In the genomic region with DNA sequence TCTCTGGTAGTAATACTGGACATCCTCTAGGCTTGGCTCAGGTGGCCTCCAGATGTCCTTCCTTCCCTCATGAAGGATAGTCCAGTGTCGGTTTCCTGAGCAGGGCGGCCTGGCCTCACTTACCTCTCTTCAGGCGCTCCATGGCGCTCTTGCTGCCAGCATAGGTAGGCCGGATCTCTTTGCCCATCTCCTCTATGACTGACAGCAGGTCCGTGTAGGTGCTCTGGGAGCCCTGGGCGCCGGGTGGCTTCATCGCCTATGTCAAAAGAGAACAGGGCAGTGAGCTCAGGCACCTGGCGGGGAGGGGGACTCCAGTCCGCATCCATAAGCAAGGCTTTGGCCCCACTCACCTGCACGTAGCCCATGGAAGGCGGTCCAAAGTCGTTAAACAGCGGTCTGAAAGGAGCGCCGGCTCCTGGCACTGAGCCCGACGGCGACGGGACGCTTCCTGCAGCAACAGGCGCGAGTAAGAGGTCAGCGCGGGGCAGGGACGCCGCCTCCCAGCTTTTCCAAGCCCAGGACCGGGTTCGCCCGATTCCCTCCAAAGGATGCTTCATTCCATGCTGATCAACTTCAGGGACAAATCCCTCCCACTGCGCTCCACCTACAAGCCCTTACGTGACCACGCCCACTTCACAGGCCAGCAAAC, we compare ENCODE assay signal across 8 cellular contexts. TPM values are rescaled to one million over a fixed set of nuclear protein-coding genes. Genes with fewer than 3 reads are reported as not detected.
A peak's percentile ranks its signal among the peaks of the same experiment; 100 is the strongest.
DNase-seq lines count a peak whose midpoint lies in the region; ATAC-seq, FAIRE-seq and TF ChIP-seq lines count a peak whose summit lies in the region.

No MANE protein-coding gene starts in this region.

- TF ChIP-seq RAD21 in neural cell (conservative IDR thresholded peaks at IDR 0.05): no peak

- no peaks in the 10 kb centered on the region for H3K9me3 ChIP-seq in neural cell (ENCODE audit: low read length)

- H4K20me1 ChIP-seq in neural cell (ENCODE audit: insufficient read depth): no peaks in the 10 kb centered on the region

- peaks cover 15% of the 10 kb centered on the region for H3K79me2 ChIP-seq in neural cell (replicated peaks; ENCODE audit: insufficient read depth, low read length)

- no peaks in the 10 kb centered on the region for H3K9me2 ChIP-seq in neural cell (ENCODE audit: insufficient read depth, low read length)

- H3K9ac ChIP-seq in neural cell (ENCODE audit: low read length): peak overlapping the region; percentile 60

- H3K27me3 ChIP-seq in neural cell (ENCODE audit: insufficient read depth, low read depth, low read length): no peaks in the 10 kb centered on the region

- no peaks in the 10 kb centered on the region for H3K36me3 ChIP-seq in neural cell (ENCODE audit: insufficient read depth, low read length)

- H3K27ac ChIP-seq in C4-2B (peak overlapping the region; percentile 88), VCaP (peak overlapping the region; percentile 93), neural cell (ENCODE audit: low read length) (peak overlapping the region; percentile 95)

- H3K4me2 ChIP-seq in neural cell (ENCODE audit: low read length): peak overlapping the region; percentile 65

- H3K4me3 ChIP-seq in fibroblast of mammary gland (ENCODE audit: control insufficient read depth, low read depth, low read length) (peak overlapping the region; percentile 72), neural cell (ENCODE audit: low read length) (peak overlapping the region; percentile 78)

- ATAC-seq in HG03064 (IDR thresholded peaks at IDR 0.05; ENCODE audit: low read depth, unreplicated experiment) (peak; percentile 7), GM21528 (IDR thresholded peaks at IDR 0.05; ENCODE audit: low FRiP score, unreplicated experiment) (no peak)

- TF ChIP-seq EP300 in neural cell (conservative IDR thresholded peaks at IDR 0.05; ENCODE audit: poor library complexity, severe bottlenecking): no peak

- no peak overlapping the region for H2AFZ ChIP-seq in neural cell (ENCODE audit: low read depth, low read length)

- TF ChIP-seq CTCF in C4-2B (conservative IDR thresholded peaks at IDR 0.05) (no peak), VCaP (conservative IDR thresholded peaks at IDR 0.05) (no peak), fibroblast of mammary gland (conservative IDR thresholded peaks at IDR 0.05; ENCODE audit: control insufficient read depth, insufficient read depth, low read depth, low read length) (no peak), neural cell (IDR thresholded peaks at IDR 0.05; ENCODE audit: poor library complexity, severe bottlenecking) (no peak)

- no peaks in the 10 kb centered on the region for H3F3A ChIP-seq in neural cell (ENCODE audit: insufficient read depth, low read length, poor library complexity, severe bottlenecking)

- no peak for FAIRE-seq in HTR-8/SVneo (lab: Jason Lieb, UNC)

- DNase-seq in fibroblast of mammary gland (ENCODE audit: low read depth) (peak; percentile 74), HTR-8/SVneo (ENCODE audit: insufficient read length, low spot score) (no peak)
- no peak for DNase-seq in activated effector memory CD4-positive, alpha-beta T cell treated with Interleukin-2 at 50 U/mL for 16 hours

TF ChIP-seq in neural cell, 6 proteins besides CTCF, POLR2A, EP300 and RAD21:
- TF ChIP-seq, protein P1, sequence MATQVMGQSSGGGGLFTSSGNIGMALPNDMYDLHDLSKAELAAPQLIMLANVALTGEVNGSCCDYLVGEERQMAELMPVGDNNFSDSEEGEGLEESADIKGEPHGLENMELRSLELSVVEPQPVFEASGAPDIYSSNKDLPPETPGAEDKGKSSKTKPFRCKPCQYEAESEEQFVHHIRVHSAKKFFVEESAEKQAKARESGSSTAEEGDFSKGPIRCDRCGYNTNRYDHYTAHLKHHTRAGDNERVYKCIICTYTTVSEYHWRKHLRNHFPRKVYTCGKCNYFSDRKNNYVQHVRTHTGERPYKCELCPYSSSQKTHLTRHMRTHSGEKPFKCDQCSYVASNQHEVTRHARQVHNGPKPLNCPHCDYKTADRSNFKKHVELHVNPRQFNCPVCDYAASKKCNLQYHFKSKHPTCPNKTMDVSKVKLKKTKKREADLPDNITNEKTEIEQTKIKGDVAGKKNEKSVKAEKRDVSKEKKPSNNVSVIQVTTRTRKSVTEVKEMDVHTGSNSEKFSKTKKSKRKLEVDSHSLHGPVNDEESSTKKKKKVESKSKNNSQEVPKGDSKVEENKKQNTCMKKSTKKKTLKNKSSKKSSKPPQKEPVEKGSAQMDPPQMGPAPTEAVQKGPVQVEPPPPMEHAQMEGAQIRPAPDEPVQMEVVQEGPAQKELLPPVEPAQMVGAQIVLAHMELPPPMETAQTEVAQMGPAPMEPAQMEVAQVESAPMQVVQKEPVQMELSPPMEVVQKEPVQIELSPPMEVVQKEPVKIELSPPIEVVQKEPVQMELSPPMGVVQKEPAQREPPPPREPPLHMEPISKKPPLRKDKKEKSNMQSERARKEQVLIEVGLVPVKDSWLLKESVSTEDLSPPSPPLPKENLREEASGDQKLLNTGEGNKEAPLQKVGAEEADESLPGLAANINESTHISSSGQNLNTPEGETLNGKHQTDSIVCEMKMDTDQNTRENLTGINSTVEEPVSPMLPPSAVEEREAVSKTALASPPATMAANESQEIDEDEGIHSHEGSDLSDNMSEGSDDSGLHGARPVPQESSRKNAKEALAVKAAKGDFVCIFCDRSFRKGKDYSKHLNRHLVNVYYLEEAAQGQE (IDR thresholded peaks at IDR 0.05; ENCODE audit: borderline replicate concordance): no peak
- TF ChIP-seq EZH2 (IDR thresholded peaks at IDR 0.05; ENCODE audit: borderline replicate concordance, insufficient read depth, low read length, poor library complexity, severe bottlenecking) (no peak), MXI1 (conservative IDR thresholded peaks at IDR 0.05; ENCODE audit: poor library complexity, severe bottlenecking) (no peak), SMC3 (conservative IDR thresholded peaks at IDR 0.05; ENCODE audit: poor library complexity) (no peak), POLR2AphosphoS5 (IDR thresholded peaks at IDR 0.05) (no peak), TAF1 (IDR thresholded peaks at IDR 0.05; ENCODE audit: low read depth) (no peak)
TF ChIP-seq in neural cell: peak in this region for 0.

RNA-seq across cellular contexts. Expression of a gene that starts 0.6 kb away (rescaled TPM):
- 18.1 and 22.4 TPM in 2 replicates for polyA plus RNA-seq in neural cell
- polyA minus RNA-seq in neural cell: 15.9 and 20.0 TPM in 2 replicates

RNA-seq across cellular contexts. Expression of a gene that starts 2.2 kb away (rescaled TPM):
- polyA plus RNA-seq in neural cell: 25.8 and 37.2 TPM in 2 replicates
- polyA minus RNA-seq in neural cell: 40.2 and 42.1 TPM in 2 replicates

RNA-seq across cellular contexts. Expression of a gene that starts 15.9 kb away (rescaled TPM):
- polyA plus RNA-seq in neural cell: not detected in 2 replicates
- polyA minus RNA-seq in neural cell: not detected in 2 replicates

RNA-seq across cellular contexts. Expression of a gene that starts 24.5 kb away (rescaled TPM):
- polyA plus RNA-seq in neural cell: 83.9 and 121 TPM in 2 replicates
- polyA minus RNA-seq in neural cell: 40.5 and 48.5 TPM in 2 replicates

RNA-seq across cellular contexts. Expression of a gene that starts 38.3 kb away (rescaled TPM):
- 50.3 and 61.9 TPM in 2 replicates for polyA plus RNA-seq in neural cell
- 17.2 and 17.5 TPM in 2 replicates for polyA minus RNA-seq in neural cell
